In the genomic region with DNA sequence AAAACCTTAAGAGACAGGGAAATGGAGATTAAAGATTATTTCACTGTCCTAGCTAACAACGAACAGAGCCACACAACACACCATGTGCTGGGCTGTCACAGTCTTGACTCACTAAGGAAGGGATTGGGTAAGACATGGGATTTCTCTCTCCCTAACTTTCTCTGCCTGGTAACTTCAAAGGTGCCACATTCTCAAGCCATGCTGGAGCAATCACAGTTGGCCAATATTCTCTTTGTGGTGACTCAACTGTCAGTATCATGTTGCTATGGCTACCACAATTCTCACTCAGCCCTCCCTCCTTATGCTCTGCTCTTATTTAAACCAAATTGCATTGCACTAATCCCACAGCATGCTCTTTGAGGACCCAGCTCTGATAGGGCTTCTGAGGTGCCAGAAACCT, we compare ENCODE assay signal across 8 cellular contexts.
DNase-seq lines count a peak whose midpoint lies in the region; ATAC-seq and TF ChIP-seq lines count a peak whose summit lies in the region.

No MANE protein-coding gene starts in this region.

- H3K9me3 ChIP-seq in A673 (ENCODE audit: low read depth, low read length, poor library complexity, severe bottlenecking) (no peaks in the 10 kb centered on the region), thyroid gland (no peaks in the 10 kb centered on the region)

- no TSS peak for BruUV-seq in A673 (replicated peaks; lab: Mats Ljungman, UMichigan)

- TF ChIP-seq CTCF in A673 (conservative IDR thresholded peaks at IDR 0.05; ENCODE audit: low read depth, low read length) (no peak), fibroblast of pulmonary artery (IDR thresholded peaks at IDR 0.05; ENCODE audit: low read length, missing control alignments) (no peak), thyroid gland (IDR thresholded peaks at IDR 0.05) (no peak)

- 75 to 90% methylated on average over 1 of the region's 1 CpG for WGBS in thyroid gland, 2 donors

- CTCF ChIA-PET in A673 (lab: Charles Lee): no interaction called here

- ATAC-seq in GM18907 (IDR thresholded peaks at IDR 0.05; ENCODE audit: unreplicated experiment) (peak; percentile 43), HG03139 (IDR thresholded peaks at IDR 0.05; ENCODE audit: unreplicated experiment) (no peak)
- ATAC-seq in stimulated activated naive CD8-positive, alpha-beta T cell treated with anti-CD3 and anti-CD28 coated beads, Interleukin-15, Interleukin-2, amounts not matched to agents 100 U/mL and 50 U/mL, for 24 hours: peak; percentile 68

- H3K4me3 ChIP-seq in A673 (ENCODE audit: low read depth, low read length, poor library complexity, severe bottlenecking) (no peak overlapping the region), fibroblast of pulmonary artery (replicated peaks; ENCODE audit: low read depth, low read length) (no peak overlapping the region), thyroid gland (replicated peaks in 1 of 3) (no peak overlapping the region)

- intact Hi-C loops in A673 (cut with micrococcal nuclease; ENCODE audit: unreplicated experiment) (no loop called here), thyroid gland (cut with DNase I) (no loop called here)

- no peaks in the 10 kb centered on the region for H3K36me3 ChIP-seq in A673 (ENCODE audit: insufficient read depth, low read length, poor library complexity, severe bottlenecking)
- no peaks in the 10 kb centered on the region for H3K36me3 ChIP-seq in thyroid gland

- H3K4me1 ChIP-seq in A673 (ENCODE audit: insufficient read depth, low read length, poor library complexity, severe bottlenecking) (no peaks in the 10 kb centered on the region), thyroid gland (peaks cover 8 to 9% of the 10 kb centered on the region in 2 donors)

- H3K27ac ChIP-seq in A673 (ENCODE audit: low read depth, low read length, poor library complexity, severe bottlenecking) (no peak overlapping the region), thyroid gland (no peak overlapping the region)

- TF ChIP-seq POLR2A in thyroid gland (IDR thresholded peaks at IDR 0.05): no peak

- POLR2A ChIA-PET in A673 (lab: Charles Lee; ENCODE audit: low non-redundant PET): no interaction called here

- DNase-seq in A673 (ENCODE audit: low spot score) (peak; percentile 39), RKO (ENCODE audit: low spot score) (peak; percentile 52), fibroblast of pulmonary artery (ENCODE audit: low read depth) (peak; percentile 98), thyroid gland (no peak), HuH-7 (ENCODE audit: low spot score) (no peak)
- no peak for DNase-seq in stimulated activated naive CD8-positive, alpha-beta T cell treated with anti-CD3 and anti-CD28 coated beads, Interleukin-15, Interleukin-2, amounts not matched to agents 100 U/mL and 50 U/mL, for 24 hours

- H3K27me3 ChIP-seq in A673 (replicated peaks; ENCODE audit: insufficient read depth, low read depth, low read length, poor library complexity) (no peaks in the 10 kb centered on the region), thyroid gland (no peaks in the 10 kb centered on the region)

Comparison
In these comparisons a context has a peak if more than half of its experiments do, and no peak if none do; other contexts are left out.
1. DNase-seq: peak in A673 (single experiment), RKO (single experiment) and fibroblast of pulmonary artery (single experiment); none in stimulated activated naive CD8-positive, alpha-beta T cell treated with anti-CD3 and anti-CD28 coated beads, Interleukin-15, Interleukin-2, amounts not matched to agents 100 U/mL and 50 U/mL, for 24 hours (single experiment), thyroid gland (0 of 2) and HuH-7 (single experiment).